Comparison of ENCODE assay signal across 9 cellular contexts in the genomic region with DNA sequence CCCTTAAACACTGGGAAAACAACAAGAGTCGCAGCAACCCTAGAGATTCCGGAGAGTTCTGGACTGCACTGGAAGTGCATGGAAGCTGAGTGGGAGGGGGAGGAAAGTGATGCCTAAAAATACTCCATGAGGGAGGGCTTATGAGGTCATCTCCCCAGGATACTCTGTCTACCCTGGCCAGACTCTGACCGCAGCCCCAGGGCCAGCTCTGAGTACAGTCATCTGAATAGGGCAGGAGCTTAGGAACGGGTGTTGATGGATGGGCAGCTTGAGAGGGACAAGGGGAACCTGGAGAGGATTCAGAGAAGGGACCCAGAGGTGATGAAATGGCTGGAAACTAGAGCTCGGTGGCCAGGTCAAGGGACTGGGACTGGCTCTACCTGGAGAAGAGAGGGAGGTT.
DNase-seq lines count a peak whose midpoint lies in the region; ATAC-seq, FAIRE-seq and TF ChIP-seq lines count a peak whose summit lies in the region.
"Had no signal": no experiment of that assay in that cellular context is flagged by ENCODE, and none has a peak within 500 bp of the region (broad histone marks: within the 10 kb centered on the region; RNA-seq: fewer than 3 reads in every experiment).

No MANE protein-coding gene starts in this region.

- DNase-seq in AG20443 (ENCODE audit: low spot score), result peak; percentile 94
- peak; percentile 80 to 83 for DNase-seq in SJCRH30
- peak; percentile 85 for DNase-seq in fibroblast of the aortic adventitia (ENCODE audit: low read depth)
- DNase-seq in pancreas, result peak in 1 of 6 donors; percentile 23
- DNase-seq in GM19238 (ENCODE audit: insufficient read length, low spot score), result no peak
- DNase-seq in kidney, result no peak
- DNase-seq in stimulated activated CD4-positive, alpha-beta T cell treated with anti-CD3 and anti-CD28 coated beads, Interleukin-1b, Interleukin-23, amount 100 ng/mL, for 48 hours, result no peak
- DNase-seq: CD4-positive, CD25-positive, alpha-beta regulatory T cell had no signal

- H3K4me1 ChIP-seq in SJCRH30 (peaks cover 25% of the 10 kb centered on the region), pancreas (no peaks in the 10 kb centered on the region), kidney (ENCODE audit: control insufficient read depth in 1 of 2, insufficient read depth in 1 of 2, low read depth in 1 of 2, low read length in 2 of 2) (peaks cover 0 to 4% of the 10 kb centered on the region in 2 donors)

- no peak overlapping the region for H3K9ac ChIP-seq in kidney (ENCODE audit: low read length in 2 of 2)

- WGBS in pancreas, 2 donors, result 72 to 80% methylated on average over 5 of the region's 5 CpGs

- H3K27ac ChIP-seq in SJCRH30 (peak overlapping the region; percentile 97), pancreas (no peak overlapping the region), kidney (ENCODE audit: low read depth in 2 of 2, low read length in 2 of 2) (no peak overlapping the region)

- H3K9me3 ChIP-seq in SJCRH30 (replicated peaks) (no peaks in the 10 kb centered on the region), pancreas (no peaks in the 10 kb centered on the region), kidney (ENCODE audit: control insufficient read depth in 1 of 2, low read length in 2 of 2) (no peaks in the 10 kb centered on the region)

- H3K36me3 ChIP-seq in SJCRH30 (no peaks in the 10 kb centered on the region), pancreas (no peaks in the 10 kb centered on the region), kidney (ENCODE audit: control insufficient read depth in 1 of 2, insufficient read depth in 2 of 2, low read length in 2 of 2) (no peaks in the 10 kb centered on the region)

- TF ChIP-seq CTCF in fibroblast of the aortic adventitia (IDR thresholded peaks at IDR 0.05; ENCODE audit: insufficient read depth, low read length) (no peak), pancreas (IDR thresholded peaks at IDR 0.05) (no peak), kidney (IDR thresholded peaks at IDR 0.05; ENCODE audit: borderline replicate concordance, extremely low read depth, insufficient read depth) (no peak)

- FAIRE-seq in pancreas (lab: Jason Lieb, UNC) (no peak), kidney (lab: Jason Lieb, UNC) (no peak)

- H3K27me3 ChIP-seq in SJCRH30, result no peaks in the 10 kb centered on the region
- H3K27me3 ChIP-seq in pancreas, result no peaks in the 10 kb centered on the region

- peak in 3 of 4 donors; percentile 55 to 76 (median 70) for ATAC-seq in pancreas
- ATAC-seq in GM18867 (IDR thresholded peaks at IDR 0.05; ENCODE audit: unreplicated experiment), result no peak

- intact Hi-C loops in pancreas (cut with DNase I) (no loop called here), kidney (cut with DNase I) (no loop called here)

- H3K4me3 ChIP-seq in SJCRH30 (no peak overlapping the region), fibroblast of the aortic adventitia (ENCODE audit: low read depth, low read length) (no peak overlapping the region), pancreas (no peak overlapping the region), kidney (ENCODE audit: low read length in 2 of 2) (no peak overlapping the region)

Comparison
In these comparisons a context has a peak if more than half of its experiments do, and no peak if none do; other contexts are left out.
1. DNase-seq: peak in AG20443 (single experiment), SJCRH30 (2 of 2) and fibroblast of the aortic adventitia (single experiment); none in GM19238 (single experiment), kidney (single experiment) and stimulated activated CD4-positive, alpha-beta T cell treated with anti-CD3 and anti-CD28 coated beads, Interleukin-1b, Interleukin-23, amount 100 ng/mL, for 48 hours (single experiment).